In genomic region chr2:10377747-10378085, GRCh38 we compare ENCODE assay signal across 17 cellular contexts.
DNase-seq lines count a peak whose midpoint lies in the region; ATAC-seq and TF ChIP-seq lines count a peak whose summit lies in the region.
"Had no signal": no experiment of that assay in that cellular context is flagged by ENCODE, and none has a peak within 500 bp of the region (broad histone marks: within the 10 kb centered on the region; RNA-seq: fewer than 3 reads in every experiment).

No MANE protein-coding gene starts in this region.

- TF ChIP-seq CTCF in CD4-positive, alpha-beta T cell (IDR thresholded peaks at IDR 0.05): no peak
- no peak for TF ChIP-seq CTCF in activated B cell treated with CpG ODN at 0.5 μM for 24 hours (IDR thresholded peaks at IDR 0.05)

- peaks cover 55 to 78% of the 10 kb centered on the region in 2 donors for H3K4me1 ChIP-seq in naive thymus-derived CD4-positive, alpha-beta T cell (ENCODE audit: control insufficient read depth in 2 of 2, insufficient read depth in 2 of 2, low read length in 2 of 2)

- H3K36me3 Mint-ChIP-seq in CD4-positive, alpha-beta T cell (ENCODE audit: low read depth): peaks cover 6% of the 10 kb centered on the region
- H3K36me3 Mint-ChIP-seq in IgD-negative memory B cell: no peaks in the 10 kb centered on the region
- H3K36me3 Mint-ChIP-seq in activated B cell treated with CpG ODN at 0.5 μM for 24 hours (ENCODE audit: low read depth): no peaks in the 10 kb centered on the region
- H3K36me3 Mint-ChIP-seq in naive thymus-derived CD4-positive, alpha-beta T cell: peaks cover 0 to 7% (median 0%) of the 10 kb centered on the region in 5 donors
- no peaks in the 10 kb centered on the region for H3K36me3 Mint-ChIP-seq in natural killer cell treated with Interleukin-12 subunit alpha and Interleukin-12 subunit beta and Interleukin-15 and Interleukin-18, amount 100 ng/mL, for 72 hours

- POLR2A ChIA-PET in CD4-positive, alpha-beta T cell (lab: Charles Lee): interaction anchor here (1.4 to 7.0 kb wide), 2 partner anchors 44 to 47 kb away, joined by 3 to 68 read pairs; no protein-coding TSS in a partner anchor
- POLR2A ChIA-PET in activated B cell treated with CpG ODN at 0.5 μM for 24 hours (lab: Charles Lee): interaction anchor here (0.5 to 6.8 kb wide), 5 partner anchors 31 to 171 kb away, joined by 3 to 90 read pairs (median 4); partner anchors contain the start of genes HPCAL1 and ODC1
- POLR2A ChIA-PET in naive thymus-derived CD4-positive, alpha-beta T cell (lab: Charles Lee): interaction anchor here (0.7 to 1.0 kb wide), 3 partner anchors 31 to 70 kb away, joined by 3 to 4 read pairs (median 4); partner anchors contain the start of gene ODC1

- H3K4me3 Mint-ChIP-seq in CD4-positive, alpha-beta T cell: peak overlapping the region; percentile 39
- H3K4me3 Mint-ChIP-seq in IgD-negative memory B cell (peak overlapping the region; percentile 60 to 85 (median 78)), activated B cell treated with CpG ODN at 0.5 μM for 24 hours (peak overlapping the region; percentile 73)
- peak overlapping the region in 9 of 10 donors; percentile 45 to 83 (median 74) for H3K4me3 Mint-ChIP-seq in naive thymus-derived CD4-positive, alpha-beta T cell
- H3K4me3 Mint-ChIP-seq in natural killer cell treated with Interleukin-12 subunit alpha and Interleukin-12 subunit beta and Interleukin-15 and Interleukin-18, amount 100 ng/mL, for 72 hours: no peak overlapping the region
- H3K4me3 Mint-ChIP-seq: GM23338 had no signal

- H3K27ac ChIP-seq in CD4-positive, alpha-beta T cell (ENCODE audit: low read depth, low read length): no peak overlapping the region
- peak overlapping the region; percentile 28 for H3K27ac ChIP-seq in naive thymus-derived CD4-positive, alpha-beta T cell (ENCODE audit: low read depth, low read length)
- H3K27ac ChIP-seq: esophagus muscularis mucosa, hepatocyte, RWPE1 had no signal

- no peak for ATAC-seq in CD4-positive, alpha-beta T cell (ENCODE audit: poor library complexity)
- no peak for ATAC-seq in activated B cell treated with CpG ODN at 0.5 μM for 24 hours (ENCODE audit: low read depth)
- ATAC-seq in naive thymus-derived CD4-positive, alpha-beta T cell: no peak
- no peak for ATAC-seq in left cardiac atrium
- ATAC-seq in GM19463 (IDR thresholded peaks at IDR 0.05; ENCODE audit: unreplicated experiment): no peak
- no peak for ATAC-seq in natural killer cell treated with Interleukin-12 subunit alpha and Interleukin-12 subunit beta and Interleukin-15 and Interleukin-18, amount 100 ng/mL, for 72 hours
- ATAC-seq: SK-N-SH treated with all-trans-retinoic acid at 6 μM for 48 hours had no signal

- peaks cover 93% of the 10 kb centered on the region for H3K4me1 Mint-ChIP-seq in CD4-positive, alpha-beta T cell (ENCODE audit: low read depth)
- H3K4me1 Mint-ChIP-seq in IgD-negative memory B cell (peaks cover 57 to 75% (median 72%) of the 10 kb centered on the region in 3 donors), activated B cell treated with CpG ODN at 0.5 μM for 24 hours (peaks cover 93% of the 10 kb centered on the region)
- peaks cover 66 to 96% (median 92%) of the 10 kb centered on the region in 7 donors for H3K4me1 Mint-ChIP-seq in naive thymus-derived CD4-positive, alpha-beta T cell
- peaks cover 54 to 63% of the 10 kb centered on the region in 2 donors for H3K4me1 Mint-ChIP-seq in natural killer cell treated with Interleukin-12 subunit alpha and Interleukin-12 subunit beta and Interleukin-15 and Interleukin-18, amount 100 ng/mL, for 72 hours (ENCODE audit: low read depth in 2 of 2)

- DNase-seq in CD4-positive, alpha-beta T cell: no peak
- DNase-seq in activated B cell treated with CpG ODN at 0.5 μM for 24 hours (no peak), left cardiac atrium (no peak), NCI-H2081 treated with DMSO at 0.1 percent for 48 hours (lab: John Stamatoyannopoulos, UW) (no peak)
- no peak for DNase-seq in naive thymus-derived CD4-positive, alpha-beta T cell
- DNase-seq in natural killer cell treated with Interleukin-12 subunit alpha and Interleukin-12 subunit beta and Interleukin-15 and Interleukin-18, amount 100 ng/mL, for 72 hours (ENCODE audit: low spot score): no peak
- DNase-seq: NCI-H1436 treated with DMSO at 0.1 percent for 48 hours, small intestine, T-helper 9 cell had no signal

- no peaks in the 10 kb centered on the region for H3K9me3 Mint-ChIP-seq in CD4-positive, alpha-beta T cell
- H3K9me3 Mint-ChIP-seq in IgD-negative memory B cell: no peaks in the 10 kb centered on the region
- H3K9me3 Mint-ChIP-seq in activated B cell treated with CpG ODN at 0.5 μM for 24 hours: no peaks in the 10 kb centered on the region
- no peaks in the 10 kb centered on the region for H3K9me3 Mint-ChIP-seq in naive thymus-derived CD4-positive, alpha-beta T cell
- H3K9me3 Mint-ChIP-seq in natural killer cell treated with Interleukin-12 subunit alpha and Interleukin-12 subunit beta and Interleukin-15 and Interleukin-18, amount 100 ng/mL, for 72 hours: no peaks in the 10 kb centered on the region
- H3K9me3 Mint-ChIP-seq: GM23338 had no signal

- H3K4me3 ChIP-seq in naive thymus-derived CD4-positive, alpha-beta T cell (ENCODE audit: low read length): peak overlapping the region; percentile 9
- H3K4me3 ChIP-seq: body of pancreas, esophagus muscularis mucosa, GM23338, hepatocyte had no signal

- no peaks in the 10 kb centered on the region for H3K27me3 ChIP-seq in CD4-positive, alpha-beta T cell (ENCODE audit: control insufficient read depth, insufficient read depth, low read length)
- H3K27me3 ChIP-seq in naive thymus-derived CD4-positive, alpha-beta T cell (ENCODE audit: control insufficient read depth in 2 of 2, insufficient read depth in 2 of 2, low read length in 2 of 2): no peaks in the 10 kb centered on the region
- H3K27me3 ChIP-seq: body of pancreas, esophagus muscularis mucosa, hepatocyte had no signal

- peak overlapping the region; percentile 96 for H3K27ac Mint-ChIP-seq in CD4-positive, alpha-beta T cell
- H3K27ac Mint-ChIP-seq in IgD-negative memory B cell (peak overlapping the region; percentile 83 to 97 (median 93)), activated B cell treated with CpG ODN at 0.5 μM for 24 hours (peak overlapping the region; percentile 92)
- peak overlapping the region; percentile 5 to 95 (median 89) for H3K27ac Mint-ChIP-seq in naive thymus-derived CD4-positive, alpha-beta T cell
- H3K27ac Mint-ChIP-seq in natural killer cell treated with Interleukin-12 subunit alpha and Interleukin-12 subunit beta and Interleukin-15 and Interleukin-18, amount 100 ng/mL, for 72 hours: no peak overlapping the region
- H3K27ac Mint-ChIP-seq: GM23338 had no signal

- intact Hi-C loops in CD4-positive, alpha-beta T cell (cut with DNase I, micrococcal nuclease): no loop called here
- intact Hi-C loops in activated B cell treated with CpG ODN at 0.5 μM for 24 hours (cut with micrococcal nuclease) (loop anchor here (1.0 to 2.0 kb wide), 3 partner anchors 32 to 75 kb away; partner anchors contain the start of genes HPCAL1 and ODC1), left cardiac atrium (cut with DNase I) (no loop called here)
- intact Hi-C loops in naive thymus-derived CD4-positive, alpha-beta T cell (cut with micrococcal nuclease): loop anchor here in 1 of 2 donors (1.0 kb wide), 3 partner anchors 32 to 107 kb away; no protein-coding TSS in a partner anchor

- CTCF ChIA-PET in CD4-positive, alpha-beta T cell (lab: Charles Lee): no interaction called here
- CTCF ChIA-PET in activated B cell treated with CpG ODN at 0.5 μM for 24 hours (lab: Charles Lee): interaction anchor here (0.7 to 4.2 kb wide), 2 partner anchors 31 to 253 kb away, joined by 3 to 49 read pairs; no protein-coding TSS in a partner anchor
- CTCF ChIA-PET in naive thymus-derived CD4-positive, alpha-beta T cell (lab: Charles Lee): interaction anchor here (0.6 to 3.9 kb wide), 2 partner anchors 31 to 68 kb away, joined by 3 to 32 read pairs; no protein-coding TSS in a partner anchor

- H3K27me3 Mint-ChIP-seq in CD4-positive, alpha-beta T cell: no peaks in the 10 kb centered on the region
- H3K27me3 Mint-ChIP-seq in IgD-negative memory B cell (peaks cover 3% of the 10 kb centered on the region), activated B cell treated with CpG ODN at 0.5 μM for 24 hours (no peaks in the 10 kb centered on the region)
- no peaks in the 10 kb centered on the region for H3K27me3 Mint-ChIP-seq in naive thymus-derived CD4-positive, alpha-beta T cell
- no peaks in the 10 kb centered on the region for H3K27me3 Mint-ChIP-seq in natural killer cell treated with Interleukin-12 subunit alpha and Interleukin-12 subunit beta and Interleukin-15 and Interleukin-18, amount 100 ng/mL, for 72 hours

- H3K9me3 ChIP-seq in CD4-positive, alpha-beta T cell (ENCODE audit: control insufficient read depth, low read length): no peaks in the 10 kb centered on the region
- H3K9me3 ChIP-seq in naive thymus-derived CD4-positive, alpha-beta T cell (ENCODE audit: control insufficient read depth in 2 of 3, low read length in 3 of 3): no peaks in the 10 kb centered on the region
- H3K9me3 ChIP-seq: body of pancreas, esophagus muscularis mucosa had no signal

- H3K36me3 ChIP-seq in naive thymus-derived CD4-positive, alpha-beta T cell (ENCODE audit: control insufficient read depth in 2 of 3, insufficient read depth in 3 of 3, low read length in 3 of 3): peaks cover 0 to 5% (median 0%) of the 10 kb centered on the region in 3 experiments
- H3K36me3 ChIP-seq: esophagus muscularis mucosa had no signal

Comparison
In these comparisons a context has a peak if more than half of its experiments do, and no peak if none do; other contexts are left out.
1. H3K27ac Mint-ChIP-seq: peak in CD4-positive, alpha-beta T cell (single experiment), IgD-negative memory B cell (3 of 3), activated B cell treated with CpG ODN at 0.5 μM for 24 hours (single experiment) and naive thymus-derived CD4-positive, alpha-beta T cell (9 of 9); none in natural killer cell treated with Interleukin-12 subunit alpha and Interleukin-12 subunit beta and Interleukin-15 and Interleukin-18, amount 100 ng/mL, for 72 hours (0 of 2).